Comparison of ENCODE assay signal across 19 cellular contexts in the genomic region with DNA sequence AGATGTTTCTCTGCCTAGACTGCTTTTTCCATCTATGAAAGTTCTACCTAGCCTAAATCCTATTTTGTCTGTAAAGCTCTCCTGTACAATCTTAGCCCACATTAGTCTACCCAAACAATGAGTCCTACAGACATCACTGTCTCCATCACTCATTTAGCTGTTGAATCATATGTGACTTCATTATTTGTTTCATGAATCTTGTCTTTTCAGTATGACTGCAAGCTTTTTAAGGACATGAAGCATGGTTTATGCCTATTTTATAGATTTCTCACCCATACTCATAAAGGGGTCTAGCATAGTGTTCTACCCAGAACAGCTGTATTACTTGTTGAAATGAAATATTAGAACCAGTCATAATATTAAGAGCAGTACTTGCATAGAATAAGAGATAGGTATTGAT. TPM values are rescaled to one million over a fixed set of nuclear protein-coding genes. Genes with fewer than 3 reads are reported as not detected.
"Had no signal": no experiment of that assay in that cellular context is flagged by ENCODE, and none has a peak within 500 bp of the region (broad histone marks: within the 10 kb centered on the region; RNA-seq: fewer than 3 reads in every experiment).

No MANE protein-coding gene starts in this region.

- H3K4me3 Mint-ChIP-seq: natural killer cell, T-cell, WTC11 had no signal

- H3K9me3 Mint-ChIP-seq: natural killer cell, WTC11 had no signal

- H3K36me3 ChIP-seq: heart left ventricle, right atrium auricular region, spleen, thoracic aorta, upper lobe of left lung had no signal

- H3K36me3 Mint-ChIP-seq: natural killer cell, WTC11 had no signal

- H3K4me3 ChIP-seq: heart left ventricle, psoas muscle, right atrium auricular region, spleen, thoracic aorta, upper lobe of left lung had no signal

- ATAC-seq: heart left ventricle, left cardiac atrium, natural killer cell, psoas muscle, T-cell, WTC11 had no signal

- H3K27me3 ChIP-seq: right atrium auricular region, spleen, upper lobe of left lung had no signal

- H3K4me1 ChIP-seq: right atrium auricular region, spleen had no signal

- H3K9me3 ChIP-seq: heart left ventricle, psoas muscle, right atrium auricular region, spleen, thoracic aorta, upper lobe of left lung had no signal

- H3K27ac ChIP-seq: heart left ventricle, psoas muscle, right atrium auricular region, spleen, thoracic aorta, upper lobe of left lung had no signal

- DNase-seq: activated CD4-positive, alpha-beta T cell treated with anti-CD3 and anti-CD28 coated beads for 48 hours; activated CD8-positive, alpha-beta memory T cell treated with anti-CD3 and anti-CD28 coated beads for 24 hours; activated CD8-positive, alpha-beta memory T cell treated with anti-CD3 and anti-CD28 coated beads, Interleukin-2, amount 50 U/mL, for 4 hours; activated gamma-delta T cell; heart left ventricle; left cardiac atrium; midbrain; natural killer cell; psoas muscle; spleen; stimulated activated CD4-positive, alpha-beta T cell treated with anti-CD3 and anti-CD28 coated beads, Interleukin-4, amount 100 ng/mL, for 1 hour; stimulated activated naive CD4-positive, alpha-beta T cell treated with Interleukin-2 at 50 U/mL for 16 hours; T-cell; upper lobe of left lung had no signal

- H3K27ac Mint-ChIP-seq: WTC11 had no signal

- FAIRE-seq: endometrium had no signal

RNA-seq across cellular contexts. Expression of a gene that starts 53.8 kb away (rescaled TPM):
- total RNA-seq: epithelial cell of proximal tubule, natural killer cell, spleen, T-cell had no signal
- polyA plus RNA-seq: spleen had no signal
